Comparison of ENCODE assay signal across 1 cellular context in the genomic region with DNA sequence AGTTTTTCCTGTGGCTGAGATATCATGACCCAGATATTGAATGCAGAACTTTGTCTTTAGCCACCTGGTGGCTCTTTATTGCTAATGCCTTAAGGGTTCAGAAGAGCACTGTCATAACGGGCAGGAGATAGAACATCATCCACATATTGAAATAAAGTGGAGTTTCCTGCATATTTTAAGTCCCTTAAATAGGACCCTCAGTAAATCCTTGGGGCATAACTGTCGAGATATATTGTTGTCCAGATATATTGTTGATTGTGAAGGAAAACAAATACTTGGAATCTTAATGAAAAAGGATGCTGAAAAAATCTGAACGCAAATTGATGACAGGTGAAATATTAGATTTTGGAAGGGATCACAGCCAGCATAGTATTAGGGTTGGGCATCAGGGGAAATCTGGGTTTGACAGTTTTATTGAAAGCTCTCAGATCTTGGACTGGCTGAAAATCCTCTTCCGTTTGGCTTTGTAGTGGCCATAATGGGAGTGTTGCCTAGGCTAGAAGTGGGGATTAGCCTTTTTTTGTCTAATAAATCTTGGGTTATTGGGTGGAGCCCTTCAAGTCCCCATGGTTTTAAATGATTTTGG.
TF ChIP-seq lines count a peak whose summit lies in the region.

No MANE protein-coding gene starts in this region.

TF ChIP-seq in GM23338, 12 proteins besides CTCF, POLR2A, EP300 and RAD21 (continued from another document):
- TF ChIP-seq, protein P1, sequence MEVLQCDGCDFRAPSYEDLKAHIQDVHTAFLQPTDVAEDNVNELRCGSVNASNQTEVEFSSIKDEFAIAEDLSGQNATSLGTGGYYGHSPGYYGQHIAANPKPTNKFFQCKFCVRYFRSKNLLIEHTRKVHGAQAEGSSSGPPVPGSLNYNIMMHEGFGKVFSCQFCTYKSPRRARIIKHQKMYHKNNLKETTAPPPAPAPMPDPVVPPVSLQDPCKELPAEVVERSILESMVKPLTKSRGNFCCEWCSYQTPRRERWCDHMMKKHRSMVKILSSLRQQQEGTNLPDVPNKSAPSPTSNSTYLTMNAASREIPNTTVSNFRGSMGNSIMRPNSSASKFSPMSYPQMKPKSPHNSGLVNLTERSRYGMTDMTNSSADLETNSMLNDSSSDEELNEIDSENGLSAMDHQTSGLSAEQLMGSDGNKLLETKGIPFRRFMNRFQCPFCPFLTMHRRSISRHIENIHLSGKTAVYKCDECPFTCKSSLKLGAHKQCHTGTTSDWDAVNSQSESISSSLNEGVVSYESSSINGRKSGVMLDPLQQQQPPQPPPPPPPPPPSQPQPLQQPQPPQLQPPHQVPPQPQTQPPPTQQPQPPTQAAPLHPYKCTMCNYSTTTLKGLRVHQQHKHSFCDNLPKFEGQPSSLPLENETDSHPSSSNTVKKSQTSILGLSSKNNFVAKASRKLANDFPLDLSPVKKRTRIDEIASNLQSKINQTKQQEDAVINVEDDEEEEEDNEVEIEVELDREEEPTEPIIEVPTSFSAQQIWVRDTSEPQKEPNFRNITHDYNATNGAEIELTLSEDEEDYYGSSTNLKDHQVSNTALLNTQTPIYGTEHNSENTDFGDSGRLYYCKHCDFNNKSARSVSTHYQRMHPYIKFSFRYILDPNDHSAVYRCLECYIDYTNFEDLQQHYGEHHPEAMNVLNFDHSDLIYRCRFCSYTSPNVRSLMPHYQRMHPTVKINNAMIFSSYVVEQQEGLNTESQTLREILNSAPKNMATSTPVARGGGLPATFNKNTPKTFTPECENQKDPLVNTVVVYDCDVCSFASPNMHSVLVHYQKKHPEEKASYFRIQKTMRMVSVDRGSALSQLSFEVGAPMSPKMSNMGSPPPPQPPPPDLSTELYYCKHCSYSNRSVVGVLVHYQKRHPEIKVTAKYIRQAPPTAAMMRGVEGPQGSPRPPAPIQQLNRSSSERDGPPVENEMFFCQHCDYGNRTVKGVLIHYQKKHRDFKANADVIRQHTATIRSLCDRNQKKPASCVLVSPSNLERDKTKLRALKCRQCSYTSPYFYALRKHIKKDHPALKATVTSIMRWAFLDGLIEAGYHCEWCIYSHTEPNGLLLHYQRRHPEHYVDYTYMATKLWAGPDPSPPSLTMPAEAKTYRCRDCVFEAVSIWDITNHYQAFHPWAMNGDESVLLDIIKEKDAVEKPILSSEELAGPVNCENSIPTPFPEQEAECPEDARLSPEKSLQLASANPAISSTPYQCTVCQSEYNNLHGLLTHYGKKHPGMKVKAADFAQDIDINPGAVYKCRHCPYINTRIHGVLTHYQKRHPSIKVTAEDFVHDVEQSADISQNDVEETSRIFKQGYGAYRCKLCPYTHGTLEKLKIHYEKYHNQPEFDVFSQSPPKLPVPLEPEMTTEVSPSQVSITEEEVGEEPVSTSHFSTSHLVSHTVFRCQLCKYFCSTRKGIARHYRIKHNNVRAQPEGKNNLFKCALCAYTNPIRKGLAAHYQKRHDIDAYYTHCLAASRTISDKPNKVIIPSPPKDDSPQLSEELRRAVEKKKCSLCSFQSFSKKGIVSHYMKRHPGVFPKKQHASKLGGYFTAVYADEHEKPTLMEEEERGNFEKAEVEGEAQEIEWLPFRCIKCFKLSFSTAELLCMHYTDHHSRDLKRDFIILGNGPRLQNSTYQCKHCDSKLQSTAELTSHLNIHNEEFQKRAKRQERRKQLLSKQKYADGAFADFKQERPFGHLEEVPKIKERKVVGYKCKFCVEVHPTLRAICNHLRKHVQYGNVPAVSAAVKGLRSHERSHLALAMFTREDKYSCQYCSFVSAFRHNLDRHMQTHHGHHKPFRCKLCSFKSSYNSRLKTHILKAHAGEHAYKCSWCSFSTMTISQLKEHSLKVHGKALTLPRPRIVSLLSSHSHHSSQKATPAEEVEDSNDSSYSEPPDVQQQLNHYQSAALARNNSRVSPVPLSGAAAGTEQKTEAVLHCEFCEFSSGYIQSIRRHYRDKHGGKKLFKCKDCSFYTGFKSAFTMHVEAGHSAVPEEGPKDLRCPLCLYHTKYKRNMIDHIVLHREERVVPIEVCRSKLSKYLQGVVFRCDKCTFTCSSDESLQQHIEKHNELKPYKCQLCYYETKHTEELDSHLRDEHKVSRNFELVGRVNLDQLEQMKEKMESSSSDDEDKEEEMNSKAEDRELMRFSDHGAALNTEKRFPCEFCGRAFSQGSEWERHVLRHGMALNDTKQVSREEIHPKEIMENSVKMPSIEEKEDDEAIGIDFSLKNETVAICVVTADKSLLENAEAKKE (CRISPR knock-in tag; IDR thresholded peaks at IDR 0.05), result no peak
